Comparison of ENCODE assay signal across 1 cellular context in the genomic region with DNA sequence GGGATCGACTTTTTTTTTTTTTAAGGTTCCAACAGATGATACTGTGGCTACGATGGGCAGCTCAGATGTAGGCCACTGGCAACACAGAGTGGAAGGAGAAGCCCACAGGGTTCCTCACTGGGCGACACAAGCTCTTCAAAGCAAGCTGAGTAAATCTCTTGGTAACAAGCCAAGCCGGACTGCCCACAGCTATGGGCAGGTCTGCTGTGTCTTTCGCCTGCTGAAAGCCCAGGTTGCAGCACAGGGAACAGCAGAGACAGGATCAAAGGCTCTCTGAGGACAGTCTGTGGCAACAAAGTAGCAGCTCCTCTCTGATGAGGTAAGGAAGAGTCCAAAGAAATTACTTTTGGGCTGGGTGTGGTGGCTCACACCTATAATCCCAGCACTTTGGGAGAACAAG.
TF ChIP-seq lines count a peak whose summit lies in the region.

No MANE protein-coding gene starts in this region.

TF ChIP-seq in SK-N-SH treated with all-trans-retinoic acid at 6 μM for 48 hours, 23 proteins besides CTCF, POLR2A, EP300 and RAD21 (continued from another document):
- TF ChIP-seq CSRNP3 (CRISPR knock-in tag; IDR thresholded peaks at IDR 0.05) = no peak
